Comparison of ENCODE assay signal across 9 cellular contexts in the genomic region with DNA sequence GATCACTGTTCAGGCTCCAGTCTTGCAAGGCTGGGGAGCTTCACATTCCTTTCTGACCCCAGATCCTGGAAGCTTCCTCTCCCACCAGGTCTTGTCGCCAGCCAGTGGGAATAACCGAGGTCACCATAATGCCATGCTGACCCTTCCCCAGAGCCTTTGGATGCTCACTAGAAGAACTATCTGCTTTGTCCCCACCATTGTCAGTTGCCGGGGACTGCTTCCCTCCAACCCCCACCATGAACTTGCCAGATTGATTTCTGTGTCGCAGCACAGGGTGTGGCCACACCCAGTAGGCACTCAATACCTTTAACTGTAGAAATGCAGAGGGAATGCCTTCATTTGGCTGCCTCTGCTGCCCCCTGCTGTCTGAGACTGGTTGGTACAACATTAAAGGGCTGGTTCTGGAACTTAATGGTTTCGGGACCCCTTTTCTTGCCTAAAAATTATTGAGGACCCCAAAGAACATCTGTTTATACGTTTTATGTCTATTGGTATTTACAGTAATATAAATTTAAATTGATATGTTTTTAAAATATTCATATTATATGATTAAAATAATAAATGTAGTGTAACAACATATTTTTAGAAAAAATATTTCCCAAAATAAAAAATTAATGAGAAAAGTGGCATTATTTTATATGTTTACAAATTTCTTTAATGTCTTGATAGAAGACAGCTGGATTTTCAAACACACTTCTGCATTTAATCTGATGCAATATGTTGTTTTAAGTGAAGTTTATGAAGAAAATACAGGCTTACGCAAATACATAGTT. TPM values are rescaled to one million over a fixed set of nuclear protein-coding genes. Genes with fewer than 3 reads are reported as not detected.
DNase-seq lines count a peak whose midpoint lies in the region; ATAC-seq and TF ChIP-seq lines count a peak whose summit lies in the region.
"Had no signal": no experiment of that assay in that cellular context is flagged by ENCODE, and none has a peak within 500 bp of the region (broad histone marks: within the 10 kb centered on the region; RNA-seq: fewer than 3 reads in every experiment).

No MANE protein-coding gene starts in this region.

- 48 to 61% methylated on average over 3 to 6 of the region's 7 CpGs for WGBS in endodermal cell (ENCODE audit: insufficient coverage in 1 of 2, insufficient read length in 1 of 2), 2 experiments

- peak; percentile 85 for ATAC-seq in activated CD8-positive, alpha-beta T cell treated with anti-CD3 and anti-CD28 coated beads, Interleukin-2, amount 10 ng/mL, durations not matched to agents 7 days and 5 days

- peak overlapping the region; percentile 1 for H3K4me3 Mint-ChIP-seq in activated CD8-positive, alpha-beta T cell treated with anti-CD3 and anti-CD28 coated beads, Interleukin-2, amount 10 ng/mL, durations not matched to agents 7 days and 5 days
- no peak overlapping the region for H3K4me3 Mint-ChIP-seq in endodermal cell
- H3K4me3 Mint-ChIP-seq: activated naive CD4-positive, alpha-beta T cell treated with anti-CD3 and anti-CD28 coated beads, Interleukin-2, amount 50 U/mL, for 24 hours had no signal

- peaks cover 2% of the 10 kb centered on the region for H3K4me1 ChIP-seq in endodermal cell (ENCODE audit: control insufficient read depth, insufficient read depth, low read length)

- H3K27me3 ChIP-seq in endodermal cell (ENCODE audit: control insufficient read depth, insufficient read depth, low read length, poor library complexity, severe bottlenecking) = no peaks in the 10 kb centered on the region

- POLR2A ChIA-PET in activated CD8-positive, alpha-beta T cell treated with anti-CD3 and anti-CD28 coated beads, Interleukin-2, amount 10 ng/mL, durations not matched to agents 7 days and 5 days (lab: Charles Lee) = no interaction called here

- peaks cover 58% of the 10 kb centered on the region for H3K4me1 Mint-ChIP-seq in activated CD8-positive, alpha-beta T cell treated with anti-CD3 and anti-CD28 coated beads, Interleukin-2, amount 10 ng/mL, durations not matched to agents 7 days and 5 days (ENCODE audit: low read depth)
- peaks cover 4% of the 10 kb centered on the region for H3K4me1 Mint-ChIP-seq in endodermal cell

- no peak overlapping the region for H3K4me3 ChIP-seq in endodermal cell (ENCODE audit: low read length)

- no peaks in the 10 kb centered on the region for H3K9me3 ChIP-seq in endodermal cell (ENCODE audit: control insufficient read depth, low read length)

- no peak overlapping the region for H3K9ac ChIP-seq in endodermal cell (ENCODE audit: extremely low read depth, low read length, poor library complexity, severe bottlenecking)

- no peaks in the 10 kb centered on the region for H3K36me3 ChIP-seq in endodermal cell (ENCODE audit: control insufficient read depth, insufficient read depth, low read length)

- DNase-seq in COLO829 (ENCODE audit: low spot score) (peak; percentile 83), HS-5 (ENCODE audit: low read depth) (peak; percentile 47), NOMO-1 (lab: John Stamatoyannopoulos, UW; ENCODE audit: unreplicated experiment in 2 of 2) (peak; percentile 67 to 76), endodermal cell (peak; percentile 94), midbrain (lab: John Stamatoyannopoulos, UW) (peak; percentile 76), cerebellar nuclear complex (lab: John Stamatoyannopoulos, UW) (no peak)
- DNase-seq in activated CD8-positive, alpha-beta T cell treated with anti-CD3 and anti-CD28 coated beads, Interleukin-2, amount 10 ng/mL, durations not matched to agents 7 days and 5 days = peak; percentile 90
- peak; percentile 71 to 77 for DNase-seq in stimulated activated CD8-positive, alpha-beta memory T cell treated with anti-CD3 and anti-CD28 coated beads, Interleukin-7, amount 100 ng/mL, for 1 hour (ENCODE audit: low read depth in 2 of 2)

- H3K27me3 Mint-ChIP-seq in activated CD8-positive, alpha-beta T cell treated with anti-CD3 and anti-CD28 coated beads, Interleukin-2, amount 10 ng/mL, durations not matched to agents 7 days and 5 days (ENCODE audit: low read depth) = peaks cover 9% of the 10 kb centered on the region
- H3K27me3 Mint-ChIP-seq in endodermal cell (ENCODE audit: insufficient read depth) = peaks cover 2% of the 10 kb centered on the region
- H3K27me3 Mint-ChIP-seq: activated naive CD4-positive, alpha-beta T cell treated with anti-CD3 and anti-CD28 coated beads, Interleukin-2, amount 50 U/mL, for 24 hours had no signal

- peak; percentile 98 for TF ChIP-seq CTCF in endodermal cell (conservative IDR thresholded peaks at IDR 0.05)

- H3K27ac Mint-ChIP-seq in activated CD8-positive, alpha-beta T cell treated with anti-CD3 and anti-CD28 coated beads, Interleukin-2, amount 10 ng/mL, durations not matched to agents 7 days and 5 days = peak overlapping the region; percentile 61
- H3K27ac Mint-ChIP-seq in endodermal cell = peak overlapping the region; percentile 46
- H3K27ac Mint-ChIP-seq: activated naive CD4-positive, alpha-beta T cell treated with anti-CD3 and anti-CD28 coated beads, Interleukin-2, amount 50 U/mL, for 24 hours had no signal

- H3K9me3 Mint-ChIP-seq in activated CD8-positive, alpha-beta T cell treated with anti-CD3 and anti-CD28 coated beads, Interleukin-2, amount 10 ng/mL, durations not matched to agents 7 days and 5 days (ENCODE audit: insufficient read depth) = no peaks in the 10 kb centered on the region
- no peaks in the 10 kb centered on the region for H3K9me3 Mint-ChIP-seq in endodermal cell
- H3K9me3 Mint-ChIP-seq: activated naive CD4-positive, alpha-beta T cell treated with anti-CD3 and anti-CD28 coated beads, Interleukin-2, amount 50 U/mL, for 24 hours had no signal

- no peak overlapping the region for H3K27ac ChIP-seq in endodermal cell (ENCODE audit: low read depth, low read length)

- CTCF ChIA-PET in activated CD8-positive, alpha-beta T cell treated with anti-CD3 and anti-CD28 coated beads, Interleukin-2, amount 10 ng/mL, durations not matched to agents 7 days and 5 days (lab: Charles Lee) = interaction anchor here (0.6 to 13.0 kb wide), 33 partner anchors 12 to 275 kb away, joined by 3 to 237 read pairs (median 4); no protein-coding TSS in a partner anchor

- no peaks in the 10 kb centered on the region for H3K36me3 Mint-ChIP-seq in activated CD8-positive, alpha-beta T cell treated with anti-CD3 and anti-CD28 coated beads, Interleukin-2, amount 10 ng/mL, durations not matched to agents 7 days and 5 days (ENCODE audit: low read depth)
- no peaks in the 10 kb centered on the region for H3K36me3 Mint-ChIP-seq in endodermal cell (ENCODE audit: low read depth)
- H3K36me3 Mint-ChIP-seq: activated naive CD4-positive, alpha-beta T cell treated with anti-CD3 and anti-CD28 coated beads, Interleukin-2, amount 50 U/mL, for 24 hours had no signal

RNA-seq across cellular contexts. Expression of a gene that starts 6.6 kb away (rescaled TPM):
- 10 to 100 TPM; 23.1 to 26.6 TPM for total RNA-seq in activated CD8-positive, alpha-beta T cell treated with anti-CD3 and anti-CD28 coated beads, Interleukin-2, amount 10 ng/mL, durations not matched to agents 7 days and 5 days
- 1 to 10 TPM; 3.0 to 8.6 TPM for total RNA-seq in endodermal cell
- 9.4 TPM for polyA plus RNA-seq in endodermal cell (2013, experiment 1 of 2)
- polyA plus RNA-seq in endodermal cell (2013, experiment 2 of 2) = 7.7 TPM

RNA-seq across cellular contexts. Expression of a gene that starts 29.7 kb away (rescaled TPM):
- 10 to 100 TPM in 1 of 2 experiments, 1 to 10 TPM in 1; 9.3 to 10.8 TPM for total RNA-seq in activated CD8-positive, alpha-beta T cell treated with anti-CD3 and anti-CD28 coated beads, Interleukin-2, amount 10 ng/mL, durations not matched to agents 7 days and 5 days
- 100 to 1,000 TPM; 414 to 454 TPM for total RNA-seq in endodermal cell
- 364 TPM for polyA plus RNA-seq in endodermal cell (2013, experiment 1 of 2)
- 386 TPM for polyA plus RNA-seq in endodermal cell (2013, experiment 2 of 2)

Comparison
In these comparisons a context has a peak if more than half of its experiments do, and no peak if none do; other contexts are left out.
1. DNase-seq: peak in COLO829 (single experiment), HS-5 (single experiment), NOMO-1 (2 of 2), activated CD8-positive, alpha-beta T cell treated with anti-CD3 and anti-CD28 coated beads, Interleukin-2, amount 10 ng/mL, durations not matched to agents 7 days and 5 days (single experiment), endodermal cell (single experiment), midbrain (single experiment) and stimulated activated CD8-positive, alpha-beta memory T cell treated with anti-CD3 and anti-CD28 coated beads, Interleukin-7, amount 100 ng/mL, for 1 hour (2 of 2); none in cerebellar nuclear complex (0 of 2).
2. RNA of a gene that starts 29.7 kb away (total RNA-seq): 414 to 454 TPM in endodermal cell; 9.3 to 10.8 TPM in activated CD8-positive, alpha-beta T cell treated with anti-CD3 and anti-CD28 coated beads, Interleukin-2, amount 10 ng/mL, durations not matched to agents 7 days and 5 days; every median in the first group is over 10 times any median in the second.